20 cellular contexts compared by ENCODE assay signal in the genomic region with DNA sequence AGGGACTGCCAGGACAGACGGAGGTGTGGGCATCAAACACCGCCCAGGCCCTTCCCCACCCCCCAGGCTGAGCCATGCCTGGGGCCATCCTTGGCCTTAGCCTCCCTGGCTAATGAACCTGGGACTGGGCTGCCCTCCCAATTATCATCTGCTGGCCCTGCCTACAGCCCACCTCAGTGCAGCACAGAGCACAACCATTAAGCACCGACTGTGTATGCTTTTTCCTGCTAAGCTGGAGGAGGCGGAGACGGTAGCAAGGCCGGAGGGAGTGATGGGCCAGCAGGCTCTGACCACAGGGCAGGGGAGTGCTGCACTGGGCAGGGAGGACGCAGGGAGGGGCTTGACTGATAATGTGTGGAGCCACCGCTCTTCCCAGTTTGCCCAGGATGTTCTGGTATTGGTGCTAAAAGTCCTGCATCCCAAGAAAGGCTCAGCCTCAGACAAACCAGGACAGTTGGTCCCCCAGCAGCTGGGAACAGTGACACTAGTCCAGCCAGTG.
DNase-seq lines count a peak whose midpoint lies in the region; ATAC-seq, FAIRE-seq and TF ChIP-seq lines count a peak whose summit lies in the region.
"Had no signal": no experiment of that assay in that cellular context is flagged by ENCODE, and none has a peak within 500 bp of the region (broad histone marks: within the 10 kb centered on the region; RNA-seq: fewer than 3 reads in every experiment).

No MANE protein-coding gene starts in this region.

- intact Hi-C loops in sigmoid colon (cut with DNase I), result no loop called here

- H3K4me3 ChIP-seq in BLaER1 (no peak overlapping the region), bronchial epithelial cell (ENCODE audit: low read depth, low read length) (no peak overlapping the region), sigmoid colon (no peak overlapping the region), HAP-1 (no peak overlapping the region)
- H3K4me3 ChIP-seq: GM12878, GM23248 had no signal

- TF ChIP-seq EP300 in sigmoid colon (IDR thresholded peaks at IDR 0.05), result no peak

- H3K27ac ChIP-seq in BLaER1, result no peak overlapping the region
- H3K27ac ChIP-seq in sigmoid colon, result no peak overlapping the region
- H3K27ac ChIP-seq: GM23248 had no signal

- TF ChIP-seq CTCF in bronchial epithelial cell (IDR thresholded peaks at IDR 0.05; ENCODE audit: insufficient read depth, low read length, severe bottlenecking) (no peak), sigmoid colon (IDR thresholded peaks at IDR 0.05) (no peak)

- 81 to 85% methylated on average over 8 of the region's 8 CpGs for WGBS in sigmoid colon, 2 donors

- H3K9ac ChIP-seq in BLaER1, result no peak overlapping the region
- H3K9ac ChIP-seq: GM23248 had no signal

- H3K4me2 ChIP-seq in BLaER1, result peak overlapping the region; percentile 80; the same call in 1 of the 2 replicates

- H4K20me1 ChIP-seq in BLaER1, result no peaks in the 10 kb centered on the region

- no peaks in the 10 kb centered on the region for H3K9me3 ChIP-seq in BLaER1
- no peaks in the 10 kb centered on the region for H3K9me3 ChIP-seq in sigmoid colon
- H3K9me3 ChIP-seq in HAP-1, result no peaks in the 10 kb centered on the region

- H3K36me3 ChIP-seq in BLaER1 (no peaks in the 10 kb centered on the region), bronchial epithelial cell (ENCODE audit: control insufficient read depth, insufficient read depth, low read length) (no peaks in the 10 kb centered on the region), sigmoid colon (no peaks in the 10 kb centered on the region), HAP-1 (replicated peaks) (no peaks in the 10 kb centered on the region)

- TF ChIP-seq POLR2A in sigmoid colon (IDR thresholded peaks at IDR 0.05), result no peak

- H3K27me3 ChIP-seq in BLaER1 (no peaks in the 10 kb centered on the region), bronchial epithelial cell (ENCODE audit: control insufficient read depth, insufficient read depth, low read length) (no peaks in the 10 kb centered on the region), sigmoid colon (no peaks in the 10 kb centered on the region), HAP-1 (ENCODE audit: low read depth) (no peaks in the 10 kb centered on the region)

- in situ Hi-C loops in HAP-1 (cut with MboI; ENCODE audit: low sequenced_read_pairs), result no loop called here

- DNase-seq in bronchial epithelial cell (ENCODE audit: low read depth) (no peak), islet precursor cell (peak; percentile 29), sigmoid colon (peak; percentile 40), HAP-1 (ENCODE audit: low spot score in 2 of 2) (no peak)
- DNase-seq: C1 segment of cervical spinal cord; CD4-positive, CD25-positive, alpha-beta regulatory T cell; CD8-positive, alpha-beta memory T cell; COR-L47; DMS 273 treated with DMSO at 0.1 percent for 48 hours; DMS53; DND-41; EL; GM23248; HCEC 1CT had no signal

- ATAC-seq in HG02588 (IDR thresholded peaks at IDR 0.05; ENCODE audit: unreplicated experiment) (no peak), GM18861 (IDR thresholded peaks at IDR 0.05; ENCODE audit: unreplicated experiment) (no peak)
- ATAC-seq: GM12878 had no signal

- H3K4me1 ChIP-seq in BLaER1, result peaks cover 40% of the 10 kb centered on the region
- H3K4me1 ChIP-seq in sigmoid colon, result no peaks in the 10 kb centered on the region
- H3K4me1 ChIP-seq in HAP-1, result no peaks in the 10 kb centered on the region

- FAIRE-seq in bronchial epithelial cell (lab: Jason Lieb, UNC), result peak; percentile 72
- FAIRE-seq: GM12878, GM19239, HTR-8/SVneo had no signal

Comparison
In these comparisons a context has a peak if more than half of its experiments do, and no peak if none do; other contexts are left out.
1. DNase-seq: peak in islet precursor cell (single experiment) and sigmoid colon (single experiment); none in bronchial epithelial cell (single experiment) and HAP-1 (0 of 2).